In genomic region chr14:54488646-54489317, GRCh38 we compare ENCODE assay signal across 8 cellular contexts. TPM values are rescaled to one million over a fixed set of nuclear protein-coding genes. Genes with fewer than 3 reads are reported as not detected.
DNase-seq lines count a peak whose midpoint lies in the region; ATAC-seq and TF ChIP-seq lines count a peak whose summit lies in the region.

Gene GMFB (minus strand): TSS chr14:54488980. CDS start chr14:54488927, 53 bp downstream.

- peak; percentile 91 for ATAC-seq in GM21723 (IDR thresholded peaks at IDR 0.05; ENCODE audit: unreplicated experiment)

- H3K9me3 ChIP-seq in esophagus (ENCODE audit: control insufficient read depth in 2 of 2, insufficient read depth in 1 of 2, low read depth in 1 of 2, low read length in 1 of 2) (no peaks in the 10 kb centered on the region), muscle layer of duodenum (ENCODE audit: control insufficient read depth in 1 of 2, low read length in 2 of 2) (no peaks in the 10 kb centered on the region)

- H3K27me3 Mint-ChIP-seq in activated T-cell treated with anti-CD3 and anti-CD28 coated beads, Interleukin-2, amount 50 U/mL, for 24 hours: no peaks in the 10 kb centered on the region

- WGBS in esophagus, 2 donors: 1% methylated on average over 50 to 51 of the region's 51 CpGs

- H3K4me1 ChIP-seq in esophagus (ENCODE audit: control insufficient read depth in 2 of 2, insufficient read depth in 2 of 2, low read length in 1 of 2) (peaks cover 0 to 4% of the 10 kb centered on the region in 2 donors), muscle layer of duodenum (ENCODE audit: control insufficient read depth in 1 of 2, insufficient read depth in 2 of 2, low read length in 2 of 2) (peaks cover 0 to 30% of the 10 kb centered on the region in 2 donors)

- DNase-seq in DMS79 treated with DMSO at 0.1 percent for 48 hours (lab: John Stamatoyannopoulos, UW) (peak; percentile 90), KG1 (lab: John Stamatoyannopoulos, UW) (peak; percentile 56)
- peak; percentile 91 for DNase-seq in activated T-cell treated with anti-CD3 and anti-CD28 coated beads, Interleukin-2, amount 50 U/mL, for 24 hours
- peak; percentile 70 to 84 for DNase-seq in stimulated activated CD8-positive, alpha-beta memory T cell treated with anti-CD3 and anti-CD28 coated beads, Interleukin-7, amount 100 ng/mL, for 4 hours (ENCODE audit: low read depth in 2 of 2)

- peak within 1 kb of the TSS; percentile 94 for H3K27ac Mint-ChIP-seq in activated T-cell treated with anti-CD3 and anti-CD28 coated beads, Interleukin-2, amount 50 U/mL, for 24 hours

- peaks cover 57% of the 10 kb centered on the region for H3K4me1 Mint-ChIP-seq in activated T-cell treated with anti-CD3 and anti-CD28 coated beads, Interleukin-2, amount 50 U/mL, for 24 hours (ENCODE audit: low read depth)

- H3K9me3 Mint-ChIP-seq in activated T-cell treated with anti-CD3 and anti-CD28 coated beads, Interleukin-2, amount 50 U/mL, for 24 hours: no peaks in the 10 kb centered on the region

- H3K4me3 ChIP-seq in esophagus (ENCODE audit: low read depth in 1 of 2, low read length in 2 of 2) (peak within 1 kb of the TSS; percentile 75 to 92), muscle layer of duodenum (ENCODE audit: low read depth in 1 of 2, low read length in 2 of 2) (peak within 1 kb of the TSS; percentile 92 to 93)

- peak within 1 kb of the TSS; percentile 90 for H3K4me3 Mint-ChIP-seq in activated T-cell treated with anti-CD3 and anti-CD28 coated beads, Interleukin-2, amount 50 U/mL, for 24 hours

- H3K27ac ChIP-seq in esophagus (ENCODE audit: low read depth in 2 of 2, low read length in 1 of 2): peak within 1 kb of the TSS; percentile 96 to 98
- peak within 1 kb of the TSS; percentile 98 for H3K27ac ChIP-seq in muscle layer of duodenum (ENCODE audit: low read length)

- H3K36me3 ChIP-seq in esophagus (ENCODE audit: control insufficient read depth in 2 of 2, insufficient read depth in 2 of 2, low read length in 1 of 2) (no peaks in the 10 kb centered on the region), muscle layer of duodenum (ENCODE audit: control insufficient read depth in 1 of 2, insufficient read depth in 2 of 2, low read length in 2 of 2) (peaks cover 0 to 8% of the 10 kb centered on the region in 2 donors)

- H3K27me3 ChIP-seq in esophagus (ENCODE audit: control insufficient read depth in 1 of 2, insufficient read depth in 2 of 2, low read length in 2 of 2): no peaks in the 10 kb centered on the region
- no peaks in the 10 kb centered on the region for H3K27me3 ChIP-seq in muscle layer of duodenum (ENCODE audit: low read depth, low read length)

- peaks cover 33% of the 10 kb centered on the region for H3K36me3 Mint-ChIP-seq in activated T-cell treated with anti-CD3 and anti-CD28 coated beads, Interleukin-2, amount 50 U/mL, for 24 hours (ENCODE audit: low read depth)

TF ChIP-seq in PFSK-1, 5 proteins besides CTCF, POLR2A, EP300 and RAD21:
- no peak for TF ChIP-seq SIN3A (IDR thresholded peaks at IDR 0.05; ENCODE audit: borderline replicate concordance, insufficient read depth, low read length)
- 0 out of 2 replicates have a peak, but pooled peaks have one; percentile 35 for TF ChIP-seq TAF1 (IDR thresholded peaks at IDR 0.05; ENCODE audit: borderline replicate concordance, insufficient read depth, low read length)
- TF ChIP-seq FOXP2 (optimal IDR thresholded peaks at IDR 0.05; ENCODE audit: borderline replicate concordance, extremely low read depth, extremely low read length, insufficient read depth): peak; percentile 51
- TF ChIP-seq POLR2AphosphoS5 (IDR thresholded peaks at IDR 0.05; ENCODE audit: low read depth, low read length): peak; percentile 51
- TF ChIP-seq, protein P1, sequence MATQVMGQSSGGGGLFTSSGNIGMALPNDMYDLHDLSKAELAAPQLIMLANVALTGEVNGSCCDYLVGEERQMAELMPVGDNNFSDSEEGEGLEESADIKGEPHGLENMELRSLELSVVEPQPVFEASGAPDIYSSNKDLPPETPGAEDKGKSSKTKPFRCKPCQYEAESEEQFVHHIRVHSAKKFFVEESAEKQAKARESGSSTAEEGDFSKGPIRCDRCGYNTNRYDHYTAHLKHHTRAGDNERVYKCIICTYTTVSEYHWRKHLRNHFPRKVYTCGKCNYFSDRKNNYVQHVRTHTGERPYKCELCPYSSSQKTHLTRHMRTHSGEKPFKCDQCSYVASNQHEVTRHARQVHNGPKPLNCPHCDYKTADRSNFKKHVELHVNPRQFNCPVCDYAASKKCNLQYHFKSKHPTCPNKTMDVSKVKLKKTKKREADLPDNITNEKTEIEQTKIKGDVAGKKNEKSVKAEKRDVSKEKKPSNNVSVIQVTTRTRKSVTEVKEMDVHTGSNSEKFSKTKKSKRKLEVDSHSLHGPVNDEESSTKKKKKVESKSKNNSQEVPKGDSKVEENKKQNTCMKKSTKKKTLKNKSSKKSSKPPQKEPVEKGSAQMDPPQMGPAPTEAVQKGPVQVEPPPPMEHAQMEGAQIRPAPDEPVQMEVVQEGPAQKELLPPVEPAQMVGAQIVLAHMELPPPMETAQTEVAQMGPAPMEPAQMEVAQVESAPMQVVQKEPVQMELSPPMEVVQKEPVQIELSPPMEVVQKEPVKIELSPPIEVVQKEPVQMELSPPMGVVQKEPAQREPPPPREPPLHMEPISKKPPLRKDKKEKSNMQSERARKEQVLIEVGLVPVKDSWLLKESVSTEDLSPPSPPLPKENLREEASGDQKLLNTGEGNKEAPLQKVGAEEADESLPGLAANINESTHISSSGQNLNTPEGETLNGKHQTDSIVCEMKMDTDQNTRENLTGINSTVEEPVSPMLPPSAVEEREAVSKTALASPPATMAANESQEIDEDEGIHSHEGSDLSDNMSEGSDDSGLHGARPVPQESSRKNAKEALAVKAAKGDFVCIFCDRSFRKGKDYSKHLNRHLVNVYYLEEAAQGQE (IDR thresholded peaks at IDR 0.05; ENCODE audit: insufficient read depth in 1 of 2, low read depth in 2 of 2, low read length in 2 of 2): 0 out of 4 replicates have a peak, but pooled peaks of 1 of the 2 experiments have one; percentile 27

RNA-seq across cellular contexts. Expression of gene GMFB, which starts in this region (rescaled TPM):
- 5.7 TPM for polyA plus RNA-seq in PFSK-1 (2012; ENCODE audit: insufficient read length, low read depth)
- polyA plus RNA-seq in esophagus: 10 to 100 TPM in 1 of 2 donors, 1 to 10 TPM in 1; 6.9 to 10.5 TPM

Comparison
In these comparisons a context has a peak if more than half of its experiments do, and no peak if none do; other contexts are left out.
1. Peak in every context shown above with its lines: DNase-seq, ATAC-seq, H3K4me3 ChIP-seq and H3K27ac ChIP-seq.